In genomic region chr2:137964066-137964858, GRCh38 we compare ENCODE assay signal across 8 cellular contexts. TPM values are rescaled to one million over a fixed set of nuclear protein-coding genes. Genes with fewer than 3 reads are reported as not detected.
A peak's percentile ranks its signal among the peaks of the same experiment; 100 is the strongest.
DNase-seq lines count a peak whose midpoint lies in the region; ATAC-seq, FAIRE-seq and TF ChIP-seq lines count a peak whose summit lies in the region.

TSS of gene HNMT (plus strand) at chr2:137964473. CDS start at chr2:137964492, 19 bp downstream.

- H2AFZ ChIP-seq in HepG2 (ENCODE audit: low read length), result no peak within 1 kb of the TSS

- peak; percentile 46 for DNase-seq in DMS153 (lab: John Stamatoyannopoulos, UW)
- peak; percentile 72 for DNase-seq in NCI-H82 (lab: John Stamatoyannopoulos, UW)
- DNase-seq in dermis microvascular lymphatic vessel endothelial cell (ENCODE audit: low read depth in 2 of 2), result peak; percentile 36 to 68
- DNase-seq in HepG2 (ENCODE audit: low spot score), result peak; percentile 100
- peak; percentile 66 for DNase-seq in testis
- no peak for DNase-seq in NCI-H2107 treated with DMSO at 0.1 percent for 48 hours (lab: John Stamatoyannopoulos, UW; ENCODE audit: unreplicated experiment)

- H3K4me1 ChIP-seq in HepG2 (ENCODE audit: insufficient read depth, low read length) (peaks cover 64% of the 10 kb centered on the region), testis (peaks cover 5% of the 10 kb centered on the region)

- WGBS in HepG2 (ENCODE audit: low lambda C conversion rate), result under 1% methylated on average over 15 of the region's 15 CpGs
- WGBS in testis, 2 donors, result 1 to 3% methylated on average over 15 of the region's 15 CpGs

- FAIRE-seq in HepG2 (lab: Jason Lieb, UNC), result peak; percentile 94

- no TSS peak for BruUV-seq in HepG2 (replicated peaks; lab: Mats Ljungman, UMichigan)

- H3K36me3 ChIP-seq in HepG2 (replicated peaks in 1 of 2; ENCODE audit: control insufficient read depth in 1 of 2, insufficient read depth in 2 of 2, low read length in 2 of 2) (peaks cover under 1 to 9% of the 10 kb centered on the region in 2 experiments; a peak in 4 of 5 replicates), testis (ENCODE audit: low read depth, missing control alignments) (no peaks in the 10 kb centered on the region)

- CTCF ChIA-PET in HepG2 (lab: Yijun Ruan, JAX; ENCODE audit: low intra/inter-chr PET ratio, low total read pairs), result no interaction called here

- TF ChIP-seq EP300 in HepG2 (IDR thresholded peaks at IDR 0.05; ENCODE audit: low read depth in 2 of 2, low read length in 2 of 2), result peak; percentile 99 to 100
- peak; percentile 98 for TF ChIP-seq EP300 in HepG2 (CRISPR knock-in tag; IDR thresholded peaks at IDR 0.05; ENCODE audit: borderline replicate concordance)

- TF ChIP-seq RAD21 in HepG2 (CRISPR knock-in tag; IDR thresholded peaks at IDR 0.05), result peak; percentile 67

- H3K4me2 ChIP-seq in HepG2 (ENCODE audit: low read depth, low read length), result peak within 1 kb of the TSS; percentile 92

- H3K27ac ChIP-seq in HepG2 (ENCODE audit: extremely low read length, insufficient read depth, low read length), result peak within 1 kb of the TSS; percentile 100
- peak within 1 kb of the TSS; percentile 74 to 81 for H3K27ac ChIP-seq in testis

- peak within 1 kb of the TSS; percentile 99 for H3K9ac ChIP-seq in HepG2 (ENCODE audit: insufficient read depth, low read depth, low read length)

- TF ChIP-seq POLR2A in HepG2 (IDR thresholded peaks at IDR 0.05; ENCODE audit: insufficient read depth in 1 of 2, low read depth in 2 of 2, low read length in 2 of 2) (peak; percentile 98 to 99), testis (IDR thresholded peaks at IDR 0.05) (no peak)

- no peaks in the 10 kb centered on the region for H4K20me1 ChIP-seq in HepG2 (ENCODE audit: insufficient read depth, low read length)

- H3K4me3 ChIP-seq in HepG2 (replicated peaks in 1 of 3; ENCODE audit: insufficient read depth in 1 of 3, low read depth in 2 of 3, low read length in 3 of 3) (peak within 1 kb of the TSS; percentile 66 to 85 (median 82)), testis (peak within 1 kb of the TSS; percentile 55 to 63)

- no peaks in the 10 kb centered on the region; a peak in 2 of 5 replicates for H3K27me3 ChIP-seq in HepG2 (ENCODE audit: control insufficient read depth in 1 of 2, insufficient read depth in 2 of 2, low read length in 2 of 2)
- no peaks in the 10 kb centered on the region for H3K27me3 ChIP-seq in testis

- ATAC-seq in HepG2, result peak; percentile 96
- no peak for ATAC-seq in HG02852 (IDR thresholded peaks at IDR 0.05; ENCODE audit: unreplicated experiment)
- ATAC-seq in GM21390 (IDR thresholded peaks at IDR 0.05; ENCODE audit: unreplicated experiment), result no peak

- H3K9me3 ChIP-seq in HepG2 (ENCODE audit: low read length), result no peaks in the 10 kb centered on the region
- no peaks in the 10 kb centered on the region for H3K9me3 ChIP-seq in testis

- H3K79me2 ChIP-seq in HepG2 (ENCODE audit: insufficient read depth, low read length), result peaks cover 64% of the 10 kb centered on the region

- intact Hi-C loops in HepG2 (cut with micrococcal nuclease; ENCODE audit: unreplicated experiment), result loop anchor here (1.0 to 5.0 kb wide), 6 partner anchors 21 to 528 kb away; no protein-coding TSS in a partner anchor
- intact Hi-C loops in testis (cut with DNase I; ENCODE audit: low total_unique reads), result no loop called here

- in situ Hi-C loops in HepG2 (cut with HindIII; ENCODE audit: extremely low pct_ligation_motif_present, low pct_unique_long_range_greater_than_20kb), result no loop called here

- TF ChIP-seq CTCF in HepG2 (CRISPR knock-in tag; IDR thresholded peaks at IDR 0.05) (no peak), testis (IDR thresholded peaks at IDR 0.05) (no peak)

- POLR2A ChIA-PET in HepG2 (lab: Yijun Ruan, JAX), result interaction anchor here (0.7 to 9.4 kb wide), 48 partner anchors 8 to 823 kb away, joined by 3 to 733 read pairs (median 6); no protein-coding TSS in a partner anchor

TF ChIP-seq in HepG2, 621 proteins besides CTCF, POLR2A, EP300 and RAD21 (continues in another document):
- TF ChIP-seq HNRNPUL1 (IDR thresholded peaks at IDR 0.05; ENCODE audit: low read depth, low read length), result peak; percentile 62; the same call in 1 of the 2 replicates
- peak; percentile 95 for TF ChIP-seq ZNF256 (CRISPR knock-in tag; conservative IDR thresholded peaks at IDR 0.05)
- peak; percentile 81 for TF ChIP-seq ZBTB38 (CRISPR knock-in tag; IDR thresholded peaks at IDR 0.05)
- no peak for TF ChIP-seq ATF5 (CRISPR knock-in tag; IDR thresholded peaks at IDR 0.05; ENCODE audit: low read depth)
- 0 out of 2 replicates have a peak, but pooled peaks have one; percentile 74 for TF ChIP-seq FLYWCH1 (CRISPR knock-in tag; IDR thresholded peaks at IDR 0.05)
- 0 out of 2 replicates have a peak, but pooled peaks have one; percentile 36 for TF ChIP-seq MAZ (IDR thresholded peaks at IDR 0.05; ENCODE audit: borderline replicate concordance, low read depth, low read length)
- TF ChIP-seq MAZ (CRISPR knock-in tag; IDR thresholded peaks at IDR 0.05; ENCODE audit: low read depth), result peak; percentile 42; the same call in 1 of the 2 replicates
- peak; percentile 87 for TF ChIP-seq HHEX (CRISPR knock-in tag; IDR thresholded peaks at IDR 0.05)
- peak; percentile 99 for TF ChIP-seq ELF4 (CRISPR knock-in tag; IDR thresholded peaks at IDR 0.05; ENCODE audit: borderline replicate concordance)
- peak; percentile 83 for TF ChIP-seq HOXD1 (CRISPR knock-in tag; IDR thresholded peaks at IDR 0.05)
- TF ChIP-seq MIER2 (CRISPR knock-in tag; IDR thresholded peaks at IDR 0.05), result peak; percentile 47; the same call in 1 of the 2 replicates
- peak; percentile 62 for TF ChIP-seq PATZ1 (CRISPR knock-in tag; IDR thresholded peaks at IDR 0.05)
- peak; percentile 99 for TF ChIP-seq NR2F2 (IDR thresholded peaks at IDR 0.05; ENCODE audit: borderline replicate concordance, low read depth)
- TF ChIP-seq GABPA (IDR thresholded peaks at IDR 0.05; ENCODE audit: low read depth, low read length), result no peak
- TF ChIP-seq GABPA (CRISPR knock-in tag; IDR thresholded peaks at IDR 0.05; ENCODE audit: low read depth), result peak; percentile 75
- TF ChIP-seq GPN1 (CRISPR knock-in tag; IDR thresholded peaks at IDR 0.05; ENCODE audit: borderline replicate concordance), result no peak; the same call in 1 of the 2 replicates
- TF ChIP-seq YY1 (IDR thresholded peaks at IDR 0.05; ENCODE audit: insufficient read depth, insufficient replicate concordance, low read depth, low read length), result peak; percentile 85
- no peak for TF ChIP-seq DNMT1 (CRISPR knock-in tag; IDR thresholded peaks at IDR 0.05)
- TF ChIP-seq ARNTL (CRISPR knock-in tag; IDR thresholded peaks at IDR 0.05), result peak; percentile 67
- TF ChIP-seq KMT2A (CRISPR knock-in tag; IDR thresholded peaks at IDR 0.05), result peak; percentile 67
- TF ChIP-seq ZNF335 (CRISPR knock-in tag; IDR thresholded peaks at IDR 0.05), result peak; percentile 26; the same call in 1 of the 2 replicates
- TF ChIP-seq HOXA3 (CRISPR knock-in tag; IDR thresholded peaks at IDR 0.05), result peak; percentile 82

RNA-seq across cellular contexts. Expression of gene HNMT, which starts in this region (rescaled TPM):
- total RNA-seq in dermis microvascular lymphatic vessel endothelial cell (3.0 and 3.9 TPM in 2 replicates), HepG2 (2016; rRNA removed; fragmentation: Illumina TruSeq; extraction: Trizol) (309 and 372 TPM in 2 replicates), testis (10 to 100 TPM; 15.7 to 20.8 TPM)
- total RNA-seq in HepG2 (2016; cell fraction: cytosol; rRNA removed; fragmentation: Illumina TruSeq; extraction: Trizol; ENCODE audit: low read depth), result 103 and 116 TPM in 2 replicates
- 312 and 373 TPM in 2 replicates for total RNA-seq in HepG2 (2016; cell fraction: insoluble cytoplasmic fraction; rRNA removed; fragmentation: Illumina TruSeq; extraction: Trizol)
- 157 and 177 TPM in 2 replicates for total RNA-seq in HepG2 (2016; cell fraction: membrane; rRNA removed; fragmentation: Illumina TruSeq; extraction: Trizol)
- 234 and 240 TPM in 2 replicates for total RNA-seq in HepG2 (2016; cell fraction: nucleus; rRNA removed; fragmentation: Illumina TruSeq; extraction: Trizol)
- polyA plus RNA-seq in HepG2 (2011; rRNA removed) (259 and 279 TPM in 2 replicates), testis (ENCODE audit: insufficient read depth, low read depth, low replicate concordance) (13.6 TPM)
- 170 and 271 TPM in 2 replicates for polyA plus RNA-seq in HepG2 (2011; cell fraction: cytosol; rRNA removed)
- polyA plus RNA-seq in HepG2 (2011; cell fraction: nucleus; rRNA removed), result 129 and 171 TPM in 2 replicates
- 561 and 648 TPM in 2 replicates for polyA plus RNA-seq in HepG2 (2012)
- 80.3 and 85.6 TPM in 2 replicates for polyA plus RNA-seq in HepG2 (2016; cell fraction: cytosol; fragmentation: Illumina TruSeq; extraction: Trizol; ENCODE audit: low read depth)
- 297 and 326 TPM in 2 replicates for polyA plus RNA-seq in HepG2 (2016; cell fraction: insoluble cytoplasmic fraction; fragmentation: Illumina TruSeq; extraction: Trizol; ENCODE audit: low read depth)
- 111 and 113 TPM in 2 replicates for polyA plus RNA-seq in HepG2 (2016; cell fraction: membrane; fragmentation: Illumina TruSeq; extraction: Trizol; ENCODE audit: low read depth)
- polyA plus RNA-seq in HepG2 (2016; cell fraction: nucleus; fragmentation: Illumina TruSeq; extraction: Trizol; ENCODE audit: insufficient read depth, low read depth), result 221 and 224 TPM in 2 replicates
- polyA minus RNA-seq in HepG2 (2011; rRNA and poly(A)+ RNA removed; ENCODE audit: low replicate concordance), result 14.7 and 77.3 TPM in 2 replicates
- 111 and 128 TPM in 2 replicates for polyA minus RNA-seq in HepG2 (2011; cell fraction: cytosol; rRNA and poly(A)+ RNA removed)
- polyA minus RNA-seq in HepG2 (2011; cell fraction: nucleus; rRNA and poly(A)+ RNA removed), result 529 and 697 TPM in 2 replicates

Comparison
In these comparisons a context has a peak if more than half of its experiments do, and no peak if none do; other contexts are left out.
1. RNA of gene HNMT (total RNA-seq): 103 to 373 TPM in HepG2; 15.7 to 20.8 TPM in testis and 3.0 to 3.9 TPM in dermis microvascular lymphatic vessel endothelial cell; every median in the first group is over 4 times any median in the second.